ENCODE assay signal across 4 cellular contexts in the genomic region with DNA sequence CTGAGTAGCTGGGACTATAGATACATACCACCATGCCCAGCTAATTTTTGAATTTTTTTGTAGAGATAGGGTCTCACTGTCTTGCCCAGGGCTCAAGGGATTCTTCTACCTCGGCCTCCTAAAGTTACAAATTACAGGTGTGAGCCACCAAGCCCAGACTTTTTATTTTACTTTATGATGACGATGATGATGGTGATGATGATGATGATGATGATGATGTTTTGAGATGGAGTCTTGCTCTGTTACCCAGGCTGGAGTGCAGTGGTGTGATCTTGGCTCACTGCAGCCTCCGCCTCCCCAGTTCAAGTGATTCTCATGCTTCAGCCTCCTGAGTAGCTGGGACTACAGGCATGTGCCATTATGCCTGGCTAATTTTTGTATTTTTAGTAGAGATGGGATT. TPM values are rescaled to one million over a fixed set of nuclear protein-coding genes. Genes with fewer than 3 reads are reported as not detected.
"Had no signal": no experiment of that assay in that cellular context is flagged by ENCODE, and none has a peak within 500 bp of the region (broad histone marks: within the 10 kb centered on the region; RNA-seq: fewer than 3 reads in every experiment).

No MANE protein-coding gene starts in this region.

RNA-seq across cellular contexts. Expression of a gene that starts 27.5 kb away (rescaled TPM):
- total RNA-seq: HT1080, IMR-90 had no signal
- polyA plus RNA-seq: IgD-negative memory B cell had no signal

RNA-seq across cellular contexts. Expression of a gene that starts 40.5 kb away (rescaled TPM):
- total RNA-seq: HT1080, IMR-90 had no signal
- polyA plus RNA-seq: IgD-negative memory B cell, K562 had no signal
